Comparison of ENCODE assay signal across 8 cellular contexts in genomic region chr15:39919740-39920509, GRCh38. TPM values are rescaled to one million over a fixed set of nuclear protein-coding genes. Genes with fewer than 3 reads are reported as not detected.
DNase-seq lines count a peak whose midpoint lies in the region; ATAC-seq, FAIRE-seq and TF ChIP-seq lines count a peak whose summit lies in the region.

A gene with protein sequence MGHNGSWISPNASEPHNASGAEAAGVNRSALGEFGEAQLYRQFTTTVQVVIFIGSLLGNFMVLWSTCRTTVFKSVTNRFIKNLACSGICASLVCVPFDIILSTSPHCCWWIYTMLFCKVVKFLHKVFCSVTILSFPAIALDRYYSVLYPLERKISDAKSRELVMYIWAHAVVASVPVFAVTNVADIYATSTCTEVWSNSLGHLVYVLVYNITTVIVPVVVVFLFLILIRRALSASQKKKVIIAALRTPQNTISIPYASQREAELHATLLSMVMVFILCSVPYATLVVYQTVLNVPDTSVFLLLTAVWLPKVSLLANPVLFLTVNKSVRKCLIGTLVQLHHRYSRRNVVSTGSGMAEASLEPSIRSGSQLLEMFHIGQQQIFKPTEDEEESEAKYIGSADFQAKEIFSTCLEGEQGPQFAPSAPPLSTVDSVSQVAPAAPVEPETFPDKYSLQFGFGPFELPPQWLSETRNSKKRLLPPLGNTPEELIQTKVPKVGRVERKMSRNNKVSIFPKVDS (minus strand): TSS chr15:39920266. CDS start chr15:39920026, 240 bp downstream.

- peak; percentile 22 for DNase-seq in NCI-H510A (lab: John Stamatoyannopoulos, UW)
- DNase-seq in NCI-H510A treated with DMSO at 0.1 percent for 48 hours (lab: John Stamatoyannopoulos, UW): no peak
- peak; percentile 67 for DNase-seq in HTR-8/SVneo (ENCODE audit: insufficient read length, low spot score)
- DNase-seq in WERI-Rb-1: peak; percentile 49
- peak; percentile 69 for DNase-seq in cerebellum (ENCODE audit: low spot score)
- DNase-seq in inferior parietal cortex (ENCODE audit: extremely low spot score): peak; percentile 29

- H3K9ac ChIP-seq in skeletal muscle tissue (ENCODE audit: low read depth in 1 of 3, low read length in 3 of 3): peak within 1 kb of the TSS; percentile 54 to 79 (median 65)

- no peaks in the 10 kb centered on the region for H3K9me3 ChIP-seq in WERI-Rb-1 (ENCODE audit: severe bottlenecking)
- no peaks in the 10 kb centered on the region for H3K9me3 ChIP-seq in skeletal muscle tissue (ENCODE audit: control insufficient read depth in 3 of 3, low read length in 3 of 3)

- H3K4me3 ChIP-seq in WERI-Rb-1 (ENCODE audit: low read depth, low read length) (peak within 1 kb of the TSS; percentile 64), skeletal muscle tissue (ENCODE audit: low read length in 3 of 3) (peak within 1 kb of the TSS; percentile 79 to 84 (median 80))

- H3K36me3 ChIP-seq in WERI-Rb-1 (no peaks in the 10 kb centered on the region), skeletal muscle tissue (ENCODE audit: control insufficient read depth in 3 of 3, insufficient read depth in 3 of 3, low read length in 3 of 3) (no peaks in the 10 kb centered on the region)

- FAIRE-seq in HTR-8/SVneo (lab: Jason Lieb, UNC): peak; percentile 57

- H3K27me3 ChIP-seq in WERI-Rb-1 (ENCODE audit: insufficient read depth, low read depth, severe bottlenecking) (peaks cover 14% of the 10 kb centered on the region), skeletal muscle tissue (ENCODE audit: control insufficient read depth in 3 of 3, insufficient read depth in 3 of 3, low read length in 3 of 3) (peaks cover 7 to 19% (median 17%) of the 10 kb centered on the region in 3 donors)

- H3K27ac ChIP-seq in WERI-Rb-1: peak within 1 kb of the TSS; percentile 48
- peak within 1 kb of the TSS; percentile 41 for H3K27ac ChIP-seq in skeletal muscle tissue (ENCODE audit: low read depth, low read length)

- peaks cover 7 to 11% (median 7%) of the 10 kb centered on the region in 3 donors for H3K4me1 ChIP-seq in skeletal muscle tissue (ENCODE audit: control insufficient read depth in 3 of 3, insufficient read depth in 3 of 3, low read length in 3 of 3)

- peak; percentile 6; the same call in 1 of the 2 replicates for TF ChIP-seq CTCF in WERI-Rb-1 (IDR thresholded peaks at IDR 0.05; ENCODE audit: low read depth, low read length)

- ATAC-seq in GM18870 (IDR thresholded peaks at IDR 0.05; ENCODE audit: unreplicated experiment): no peak

RNA-seq across cellular contexts. Expression of the gene that starts here (rescaled TPM):
- total RNA-seq in cerebellum (12.6 TPM), skeletal muscle tissue (6.3 TPM)
